Comparison of ENCODE assay signal across 8 cellular contexts in the genomic region with DNA sequence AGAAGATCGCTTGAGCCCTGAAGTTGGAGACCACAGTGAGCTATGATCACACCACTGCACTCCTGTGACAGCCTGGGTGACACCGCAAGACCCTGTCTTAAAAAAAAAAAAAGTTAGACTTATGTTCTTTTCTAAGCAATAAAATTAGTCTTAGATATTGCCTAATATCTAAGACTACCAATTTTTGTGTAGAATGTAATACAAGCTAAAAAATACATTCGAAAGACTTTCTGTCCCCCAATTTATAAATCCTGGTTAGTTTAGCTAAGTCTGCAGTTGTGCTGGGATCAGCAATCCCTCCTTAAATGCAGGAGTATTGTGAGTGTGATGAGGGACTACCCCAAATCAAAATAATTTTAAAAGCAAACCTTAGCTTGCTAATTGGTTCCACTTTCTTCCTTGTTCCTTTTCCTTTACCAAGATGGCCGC. TPM values are rescaled to one million over a fixed set of nuclear protein-coding genes. Genes with fewer than 3 reads are reported as not detected.
DNase-seq lines count a peak whose midpoint lies in the region; ATAC-seq and TF ChIP-seq lines count a peak whose summit lies in the region.

No MANE protein-coding gene starts in this region.

- H3K27me3 ChIP-seq in KMS-11 (ENCODE audit: insufficient read depth, low read depth) (no peaks in the 10 kb centered on the region), foreskin keratinocyte (no peaks in the 10 kb centered on the region)
- no peaks in the 10 kb centered on the region for H3K27me3 ChIP-seq in naive thymus-derived CD4-positive, alpha-beta T cell (ENCODE audit: control insufficient read depth in 2 of 2, insufficient read depth in 2 of 2, low read length in 2 of 2)

- H3K79me2 ChIP-seq in KMS-11 (ENCODE audit: insufficient read depth, low read depth), result peaks cover 5% of the 10 kb centered on the region; the same call in 1 of the 2 replicates

- no peaks in the 10 kb centered on the region for H3K9me3 ChIP-seq in naive thymus-derived CD4-positive, alpha-beta T cell (ENCODE audit: control insufficient read depth in 2 of 3, low read length in 3 of 3)

- H3K27ac Mint-ChIP-seq in chondrocyte (ENCODE audit: unreplicated experiment), result peak overlapping the region; percentile 99
- H3K27ac Mint-ChIP-seq in naive thymus-derived CD4-positive, alpha-beta T cell, result peak overlapping the region; percentile 88 to 99 (median 95)

- peak overlapping the region; percentile 97 for H3K4me3 Mint-ChIP-seq in chondrocyte (ENCODE audit: unreplicated experiment)
- H3K4me3 Mint-ChIP-seq in naive thymus-derived CD4-positive, alpha-beta T cell, result peak overlapping the region; percentile 93 to 99 (median 97)

- H3K4me2 ChIP-seq in KMS-11, result peak overlapping the region; percentile 67

- CTCF ChIA-PET in AG04449 (lab: Yijun Ruan, JAX), result interaction anchor here (0.6 to 9.5 kb wide), 18 partner anchors 10 to 507 kb away, joined by 3 to 221 read pairs (median 4); a partner anchor contains a TSS
- CTCF ChIA-PET in naive thymus-derived CD4-positive, alpha-beta T cell (lab: Charles Lee), result interaction anchor here (0.6 to 1.8 kb wide), 10 partner anchors 11 to 593 kb away, joined by 3 to 13 read pairs (median 5); a partner anchor contains a TSS

- no peaks in the 10 kb centered on the region; the same call in 1 of the 2 replicates for H3K36me3 ChIP-seq in KMS-11 (ENCODE audit: insufficient read depth)
- peaks cover 0 to 13% (median 0%) of the 10 kb centered on the region in 3 experiments for H3K36me3 ChIP-seq in naive thymus-derived CD4-positive, alpha-beta T cell (ENCODE audit: control insufficient read depth in 2 of 3, insufficient read depth in 3 of 3, low read length in 3 of 3)

- peak overlapping the region; percentile 78 for H2AFZ ChIP-seq in KMS-11 (ENCODE audit: low read depth)

- peak overlapping the region; percentile 54; the same call in 1 of the 2 replicates for H3K9ac ChIP-seq in KMS-11

- peaks cover 6% of the 10 kb centered on the region for H3K36me3 Mint-ChIP-seq in chondrocyte (ENCODE audit: low read depth)
- H3K36me3 Mint-ChIP-seq in naive thymus-derived CD4-positive, alpha-beta T cell, result peaks cover 5 to 14% (median 13%) of the 10 kb centered on the region in 5 donors

- H3K27ac ChIP-seq in KMS-11, result peak overlapping the region; percentile 30; the same call in 1 of the 2 replicates
- H3K27ac ChIP-seq in naive thymus-derived CD4-positive, alpha-beta T cell (ENCODE audit: low read depth, low read length), result peak overlapping the region; percentile 97
- no peak overlapping the region for H3K27ac ChIP-seq in foreskin keratinocyte

- TF ChIP-seq CTCF in AG04449 (IDR thresholded peaks at IDR 0.05; ENCODE audit: insufficient read depth, low read length, missing control alignments) (no peak), KMS-11 (conservative IDR thresholded peaks at IDR 0.05; ENCODE audit: low read depth, low read length) (no peak), chondrocyte (IDR thresholded peaks at IDR 0.05) (no peak), foreskin keratinocyte (conservative IDR thresholded peaks at IDR 0.05) (no peak)

- intact Hi-C loops in naive thymus-derived CD4-positive, alpha-beta T cell (cut with micrococcal nuclease), result loop anchor here (1.0 to 10.0 kb wide), 15 partner anchors 22 to 706 kb away; a partner anchor contains a TSS
- intact Hi-C loops in posterior vena cava (cut with DNase I), result no loop called here

- no peaks in the 10 kb centered on the region for H4K20me1 ChIP-seq in KMS-11 (ENCODE audit: insufficient read depth)

- ATAC-seq in naive thymus-derived CD4-positive, alpha-beta T cell, result no peak
- no peak for ATAC-seq in foreskin keratinocyte

- peaks cover 43% of the 10 kb centered on the region for H3K4me1 ChIP-seq in KMS-11 (ENCODE audit: low read depth, poor library complexity, severe bottlenecking)
- peaks cover 22 to 25% of the 10 kb centered on the region in 2 donors for H3K4me1 ChIP-seq in naive thymus-derived CD4-positive, alpha-beta T cell (ENCODE audit: control insufficient read depth in 2 of 2, insufficient read depth in 2 of 2, low read length in 2 of 2)
- H3K4me1 ChIP-seq in foreskin keratinocyte, result peaks cover 20% of the 10 kb centered on the region

- peaks cover 5% of the 10 kb centered on the region for H3K9me3 Mint-ChIP-seq in chondrocyte (ENCODE audit: low read depth)
- H3K9me3 Mint-ChIP-seq in naive thymus-derived CD4-positive, alpha-beta T cell, result no peaks in the 10 kb centered on the region

- no peaks in the 10 kb centered on the region for H3K27me3 Mint-ChIP-seq in chondrocyte (ENCODE audit: low read depth)
- H3K27me3 Mint-ChIP-seq in naive thymus-derived CD4-positive, alpha-beta T cell, result peaks cover 0 to 3% (median 0%) of the 10 kb centered on the region in 5 donors

- DNase-seq in AG04449 (ENCODE audit: low read depth, low spot score) (no peak), chondrocyte (ENCODE audit: low spot score) (no peak), foreskin keratinocyte (no peak), NCI-H128 (lab: John Stamatoyannopoulos, UW; ENCODE audit: unreplicated experiment) (no peak), NCI-H446 (lab: John Stamatoyannopoulos, UW) (no peak), posterior vena cava (ENCODE audit: low spot score) (no peak)
- DNase-seq in naive thymus-derived CD4-positive, alpha-beta T cell, result no peak

- POLR2A ChIA-PET in AG04449 (lab: Yijun Ruan, JAX), result interaction anchor here (0.8 to 1.0 kb wide), 4 partner anchors 11 to 369 kb away, joined by 3 to 5 read pairs (median 3); no protein-coding TSS in a partner anchor
- POLR2A ChIA-PET in naive thymus-derived CD4-positive, alpha-beta T cell (lab: Charles Lee), result interaction anchor here (0.7 to 1.8 kb wide), 12 partner anchors 91 to 714 kb away, joined by 3 to 10 read pairs (median 4); a partner anchor contains a TSS

- H3K4me3 ChIP-seq in AG04449 (ENCODE audit: low read depth, low read length), result peak overlapping the region; percentile 82
- H3K4me3 ChIP-seq in KMS-11 (IDR thresholded peaks at IDR 0.05; ENCODE audit: insufficient read depth, low read depth, low read length), result peak overlapping the region; percentile 90
- H3K4me3 ChIP-seq in naive thymus-derived CD4-positive, alpha-beta T cell (ENCODE audit: low read length), result peak overlapping the region; percentile 81

- peaks cover 39% of the 10 kb centered on the region for H3K4me1 Mint-ChIP-seq in chondrocyte (ENCODE audit: low read depth)
- peaks cover 24 to 58% (median 50%) of the 10 kb centered on the region in 7 donors for H3K4me1 Mint-ChIP-seq in naive thymus-derived CD4-positive, alpha-beta T cell

RNA-seq across cellular contexts. Expression of a gene that starts 0.4 kb away (rescaled TPM):
- 29.3 to 32.6 TPM (median 32.1 TPM) in 3 replicates for total RNA-seq in chondrocyte
- total RNA-seq in naive thymus-derived CD4-positive, alpha-beta T cell, result 10 to 100 TPM; 22.2 to 44.5 (median 32.9) TPM
- polyA plus RNA-seq in naive thymus-derived CD4-positive, alpha-beta T cell, result 10 to 100 TPM; 38.1 to 38.8 TPM
- total RNA-seq in foreskin keratinocyte, result 68.5 and 72.9 TPM in 2 replicates
- polyA plus RNA-seq in foreskin keratinocyte, result 59.5 and 64.0 TPM in 2 replicates
- total RNA-seq in posterior vena cava, result 10 to 100 TPM; 32.4 to 38.7 TPM

RNA-seq across cellular contexts. Expression of a gene that starts 44.4 kb away (rescaled TPM):
- total RNA-seq in chondrocyte (not detected in 3 replicates), foreskin keratinocyte (not detected in 2 replicates), posterior vena cava (not detected)
- not detected for total RNA-seq in naive thymus-derived CD4-positive, alpha-beta T cell
- not detected for polyA plus RNA-seq in naive thymus-derived CD4-positive, alpha-beta T cell
- polyA plus RNA-seq in foreskin keratinocyte, result not detected in 2 replicates

RNA-seq across cellular contexts. Expression of a gene that starts 48.5 kb away (rescaled TPM):
- total RNA-seq in chondrocyte (21.5 to 30.2 TPM (median 22.9 TPM) in 3 replicates), foreskin keratinocyte (71.0 and 88.9 TPM in 2 replicates), posterior vena cava (10 to 100 TPM; 17.0 to 17.3 TPM)
- 10 to 100 TPM; 32.0 to 54.1 (median 43.8) TPM for total RNA-seq in naive thymus-derived CD4-positive, alpha-beta T cell
- polyA plus RNA-seq in naive thymus-derived CD4-positive, alpha-beta T cell, result 10 to 100 TPM; 61.6 to 70.9 TPM
- polyA plus RNA-seq in foreskin keratinocyte, result 64.1 and 73.5 TPM in 2 replicates

Comparison
In these comparisons a context has a peak if more than half of its experiments do, and no peak if none do; other contexts are left out.
1. intact Hi-C loops: an anchor here in naive thymus-derived CD4-positive, alpha-beta T cell (1.0 to 10.0 kb wide); none called in posterior vena cava.